ENCODE assay signal across 20 cellular contexts in genomic region chr3:138408751-138409161, GRCh38. TPM values are rescaled to one million over a fixed set of nuclear protein-coding genes. Genes with fewer than 3 reads are reported as not detected.
A peak's percentile ranks its signal among the peaks of the same experiment; 100 is the strongest.
DNase-seq lines count a peak whose midpoint lies in the region; ATAC-seq and TF ChIP-seq lines count a peak whose summit lies in the region.
"Had no signal": no experiment of that assay in that cellular context is flagged by ENCODE, and none has a peak within 500 bp of the region (broad histone marks: within the 10 kb centered on the region; RNA-seq: fewer than 3 reads in every experiment).

No MANE protein-coding gene starts in this region.

- peak overlapping the region; percentile 11 for H3K27ac Mint-ChIP-seq in dendritic cell treated with granulocyte-macrophage colony-stimulating factor and Interleukin-4, amounts not matched to agents 40 ng/mL and 50 ng/mL, for 4 days
- H3K27ac Mint-ChIP-seq in glutamatergic neuron (ENCODE audit: unreplicated experiment) = no peak overlapping the region
- H3K27ac Mint-ChIP-seq: activated naive CD8-positive, alpha-beta T cell; IgD-negative memory B cell had no signal

- intact Hi-C loops in cardiac septum (cut with DNase I) (no loop called here), spleen (cut with DNase I; ENCODE audit: low total_unique reads) (no loop called here)
- intact Hi-C loops in dendritic cell treated with granulocyte-macrophage colony-stimulating factor and Interleukin-4, amounts not matched to agents 40 ng/mL and 50 ng/mL, for 4 days (cut with micrococcal nuclease) = no loop called here

- H3K79me2 ChIP-seq in mesendoderm (ENCODE audit: control insufficient read depth, insufficient read depth, low read length) = no peaks in the 10 kb centered on the region

- no peak overlapping the region for H2BK120ac ChIP-seq in mesendoderm (ENCODE audit: low read depth, low read length)

- H3K4me3 ChIP-seq in right atrium auricular region (no peak overlapping the region), mesendoderm (ENCODE audit: low read length) (no peak overlapping the region), spleen (no peak overlapping the region)
- H3K4me3 ChIP-seq: gastroesophageal sphincter, left lung, upper lobe of right lung had no signal

- no peak overlapping the region for H3K56ac ChIP-seq in mesendoderm (ENCODE audit: low read length)

- H4K8ac ChIP-seq in mesendoderm (ENCODE audit: low read depth, low read length) = no peak overlapping the region

- peaks cover 76% of the 10 kb centered on the region for H3K4me1 Mint-ChIP-seq in dendritic cell treated with granulocyte-macrophage colony-stimulating factor and Interleukin-4, amounts not matched to agents 40 ng/mL and 50 ng/mL, for 4 days (ENCODE audit: low read depth)
- H3K4me1 Mint-ChIP-seq in glutamatergic neuron (ENCODE audit: low read depth, unreplicated experiment) = peaks cover 7% of the 10 kb centered on the region
- H3K4me1 Mint-ChIP-seq: IgD-negative memory B cell had no signal

- H4K5ac ChIP-seq in mesendoderm (ENCODE audit: low read length) = no peak overlapping the region

- no peak for TF ChIP-seq CTCF in right atrium auricular region (IDR thresholded peaks at IDR 0.05)
- no peak for TF ChIP-seq CTCF in spleen (IDR thresholded peaks at IDR 0.05 in 8 of 11, conservative IDR thresholded peaks at IDR 0.05 in 3 of 11)
- TF ChIP-seq CTCF in glutamatergic neuron (IDR thresholded peaks at IDR 0.05; ENCODE audit: partially characterized antibody, unreplicated experiment) = no peak

- DNase-seq in cardiac septum (ENCODE audit: low spot score) (peak; percentile 54), right atrium auricular region (ENCODE audit: low spot score) (no peak), mesendoderm (peak; percentile 7), spleen (no peak), glutamatergic neuron (no peak), DMS153 (lab: John Stamatoyannopoulos, UW) (no peak)
- DNase-seq: activated CD4-positive, alpha-beta T cell treated with anti-CD3 and anti-CD28 coated beads for 1 hour; brain microvascular endothelial cell; left lung; MV-4-11; NCI-H1930; stimulated activated CD4-positive, alpha-beta T cell treated with anti-CD3 and anti-CD28 coated beads, Interleukin-4, amount 100 ng/mL, for 1 hour; stimulated activated naive CD8-positive, alpha-beta T cell treated with anti-CD3 and anti-CD28 coated beads, Interleukin-15, amount 100 ng/mL, for 72 hours; T1000; upper lobe of right lung had no signal

- H3K18ac ChIP-seq in mesendoderm (ENCODE audit: low read length) = no peak overlapping the region

- H3K36me3 ChIP-seq in right atrium auricular region (peaks cover 21% of the 10 kb centered on the region), mesendoderm (ENCODE audit: control insufficient read depth, insufficient read depth, low read length) (no peaks in the 10 kb centered on the region), spleen (peaks cover 0 to 14% (median 2%) of the 10 kb centered on the region in 6 donors)
- H3K36me3 ChIP-seq: brain microvascular endothelial cell had no signal

- peaks cover 18% of the 10 kb centered on the region for H3K36me3 Mint-ChIP-seq in dendritic cell treated with granulocyte-macrophage colony-stimulating factor and Interleukin-4, amounts not matched to agents 40 ng/mL and 50 ng/mL, for 4 days (ENCODE audit: low read depth)
- peaks cover 14% of the 10 kb centered on the region for H3K36me3 Mint-ChIP-seq in glutamatergic neuron (ENCODE audit: unreplicated experiment)
- H3K36me3 Mint-ChIP-seq: activated naive CD8-positive, alpha-beta T cell; IgD-negative memory B cell had no signal

- H3K4ac ChIP-seq in mesendoderm (ENCODE audit: low read depth, low read length) = no peak overlapping the region

- H3K27ac ChIP-seq in right atrium auricular region (no peak overlapping the region), mesendoderm (ENCODE audit: low read depth, low read length) (no peak overlapping the region), spleen (no peak overlapping the region)
- H3K27ac ChIP-seq: brain microvascular endothelial cell, gastroesophageal sphincter, left lung, upper lobe of right lung had no signal

- TF ChIP-seq POLR2A in spleen (IDR thresholded peaks at IDR 0.05) = no peak

- H2BK15ac ChIP-seq in mesendoderm (replicated peaks; ENCODE audit: low read depth) = no peak overlapping the region

- H3K4me2 ChIP-seq in mesendoderm (ENCODE audit: low read length) = no peak overlapping the region

- H3K23ac ChIP-seq in mesendoderm (ENCODE audit: low read length) = no peak overlapping the region

- no peaks in the 10 kb centered on the region for H3K79me1 ChIP-seq in mesendoderm (ENCODE audit: low read length)

- WGBS in mesendoderm (ENCODE audit: extremely low coverage, insufficient coverage, low lambda C conversion rate) = no CpG with 5 or more reads among the region's 6 CpGs
- WGBS in spleen, 5 donors = 58 to 85% (median 67%) methylated on average over 6 of the region's 6 CpGs

- H3K4me1 ChIP-seq in right atrium auricular region (peaks cover 0 to 20% of the 10 kb centered on the region in 2 donors), mesendoderm (ENCODE audit: control insufficient read depth, low read depth, low read length) (no peaks in the 10 kb centered on the region), spleen (peaks cover 0 to 4% (median 0%) of the 10 kb centered on the region in 6 donors)
- H3K4me1 ChIP-seq: gastroesophageal sphincter, upper lobe of right lung had no signal

- H3K9ac ChIP-seq in mesendoderm (ENCODE audit: low read length) = no peak overlapping the region

- H2AK5ac ChIP-seq in mesendoderm (ENCODE audit: low read length) = no peak overlapping the region

- H3K4me3 Mint-ChIP-seq in dendritic cell treated with granulocyte-macrophage colony-stimulating factor and Interleukin-4, amounts not matched to agents 40 ng/mL and 50 ng/mL, for 4 days = no peak overlapping the region
- H3K4me3 Mint-ChIP-seq in glutamatergic neuron (ENCODE audit: unreplicated experiment) = no peak overlapping the region
- H3K4me3 Mint-ChIP-seq: activated naive CD8-positive, alpha-beta T cell; IgD-negative memory B cell; stimulated activated naive CD8-positive, alpha-beta T cell treated with anti-CD3 and anti-CD28 coated beads, Interleukin-15, amount 100 ng/mL, for 72 hours had no signal

- H3K27me3 ChIP-seq in right atrium auricular region (no peaks in the 10 kb centered on the region), mesendoderm (ENCODE audit: insufficient read depth, low read length, poor library complexity) (no peaks in the 10 kb centered on the region), spleen (replicated peaks in 1 of 7) (peaks cover 0 to 10% (median 0%) of the 10 kb centered on the region in 7 donors)
- H3K27me3 ChIP-seq: brain microvascular endothelial cell, gastroesophageal sphincter, left lung, upper lobe of right lung had no signal

- H3K9me3 ChIP-seq in right atrium auricular region (no peaks in the 10 kb centered on the region), spleen (no peaks in the 10 kb centered on the region)
- H3K9me3 ChIP-seq: gastroesophageal sphincter, left lung, upper lobe of right lung had no signal

- no peaks in the 10 kb centered on the region for H3K27me3 Mint-ChIP-seq in dendritic cell treated with granulocyte-macrophage colony-stimulating factor and Interleukin-4, amounts not matched to agents 40 ng/mL and 50 ng/mL, for 4 days
- peaks cover 2% of the 10 kb centered on the region for H3K27me3 Mint-ChIP-seq in glutamatergic neuron (ENCODE audit: unreplicated experiment)

- H3K9me3 Mint-ChIP-seq in dendritic cell treated with granulocyte-macrophage colony-stimulating factor and Interleukin-4, amounts not matched to agents 40 ng/mL and 50 ng/mL, for 4 days = no peaks in the 10 kb centered on the region
- H3K9me3 Mint-ChIP-seq in glutamatergic neuron (ENCODE audit: unreplicated experiment) = no peaks in the 10 kb centered on the region
- H3K9me3 Mint-ChIP-seq: IgD-negative memory B cell; stimulated activated naive CD8-positive, alpha-beta T cell treated with anti-CD3 and anti-CD28 coated beads, Interleukin-15, amount 100 ng/mL, for 72 hours had no signal

- H2BK5ac ChIP-seq in mesendoderm (ENCODE audit: low read length) = no peak overlapping the region

- no peak for ATAC-seq in HG02885 (IDR thresholded peaks at IDR 0.05; ENCODE audit: poor library complexity, unreplicated experiment)
- ATAC-seq: gastroesophageal sphincter; left lung; stimulated activated naive CD8-positive, alpha-beta T cell treated with anti-CD3 and anti-CD28 coated beads, Interleukin-15, amount 100 ng/mL, for 72 hours; upper lobe of right lung had no signal

RNA-seq across cellular contexts. Expression of gene ESYT3, which starts 25.7 kb away (rescaled TPM):
- total RNA-seq in cardiac septum (2.4 TPM), right atrium auricular region (1 to 10 TPM; 1.6 to 2.6 TPM), spleen (not detected), glutamatergic neuron (ENCODE audit: unreplicated experiment) (not detected)
- polyA plus RNA-seq in mesendoderm (2013, experiment 1 of 2) = 1.9 TPM
- 1.9 TPM for polyA plus RNA-seq in mesendoderm (2013, experiment 2 of 2)
- polyA plus RNA-seq in spleen = under 1 TPM in 1 of 3 donors, not detected in 2; 0.02 TPM

Comparison
In these comparisons a context has a peak if more than half of its experiments do, and no peak if none do; other contexts are left out.
1. DNase-seq: peak in cardiac septum (single experiment) and mesendoderm (single experiment); none in right atrium auricular region (single experiment), spleen (single experiment), glutamatergic neuron (single experiment) and DMS153 (single experiment).